ENCODE assay signal across 22 cellular contexts in the genomic region with DNA sequence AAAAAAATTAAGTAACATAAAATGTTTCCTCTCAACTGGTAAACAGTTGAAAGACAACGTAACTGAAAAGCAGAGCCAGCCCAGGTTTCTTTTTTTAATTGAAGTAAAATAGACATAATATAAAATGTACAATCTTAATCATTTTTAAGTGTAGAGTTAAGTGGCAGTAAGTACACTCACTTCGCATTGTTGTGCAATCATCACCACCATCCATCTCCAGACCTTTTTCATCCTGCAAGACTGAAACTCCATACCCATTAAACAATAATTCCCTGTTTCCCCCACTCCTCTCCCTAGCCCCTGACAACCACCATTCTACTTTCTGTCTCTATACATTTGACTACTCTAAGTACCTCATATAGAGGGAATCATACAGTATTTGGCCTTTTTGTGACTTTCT.
"Had no signal": no experiment of that assay in that cellular context is flagged by ENCODE, and none has a peak within 500 bp of the region (broad histone marks: within the 10 kb centered on the region; RNA-seq: fewer than 3 reads in every experiment).

No MANE protein-coding gene starts in this region.

- DNase-seq: kidney glomerular epithelial cell; left cardiac atrium; naive B cell; natural killer cell; nephron progenitor cell; ovary; stimulated activated CD4-positive, alpha-beta T cell treated with anti-CD3 and anti-CD28 coated beads, Interleukin-12 subunit alpha, Interleukin-12 subunit beta, amount 100 ng/mL, for 4 hours; stimulated activated CD4-positive, alpha-beta T cell treated with anti-CD3 and anti-CD28 coated beads, Interleukin-15, amount 100 ng/mL, for 24 hours; stimulated activated CD4-positive, alpha-beta T cell treated with anti-CD3 and anti-CD28 coated beads, Interleukin-2, amount 100 ng/mL, for 24 hours; stimulated activated CD4-positive, alpha-beta T cell treated with anti-CD3 and anti-CD28 coated beads, Interleukin-4, amount 100 ng/mL, for 1 hour; stimulated activated naive B cell treated with anti-CD40 and anti-IgM and Interleukin-4, amounts not matched to agents 10 μg/mL and 1 μg/mL and 100 μg/mL, for 72 hours; stimulated activated naive CD8-positive, alpha-beta T cell treated with anti-CD3 and anti-CD28 coated beads, Interleukin-15, Interleukin-2, amounts not matched to agents 100 U/mL and 50 U/mL, for 24 hours; stomach; testis; thyroid gland; trophoblast cell; upper lobe of right lung had no signal

- ATAC-seq: left cardiac atrium; left lobe of liver; natural killer cell; sciatic nerve; stimulated activated naive B cell treated with anti-CD40 and anti-IgM and Interleukin-4, amounts not matched to agents 10 μg/mL and 1 μg/mL and 100 μg/mL, for 72 hours; stimulated activated naive CD8-positive, alpha-beta T cell treated with anti-CD3 and anti-CD28 coated beads, Interleukin-15, Interleukin-2, amounts not matched to agents 100 U/mL and 50 U/mL, for 24 hours; upper lobe of right lung had no signal

- H3K9me3 ChIP-seq: ovary, right atrium auricular region, testis, thyroid gland, upper lobe of right lung had no signal

- H3K27me3 ChIP-seq: ovary, right atrium auricular region, stomach, testis, thyroid gland, upper lobe of right lung had no signal

- H3K27ac ChIP-seq: ovary, right atrium auricular region, skin epidermis, stomach, testis, thyroid gland, upper lobe of right lung had no signal

- H3K36me3 ChIP-seq: ovary, right atrium auricular region, stomach, thyroid gland, upper lobe of right lung had no signal

- H3K4me1 ChIP-seq: right atrium auricular region, stomach, testis, thyroid gland, upper lobe of right lung had no signal

- H3K4me3 ChIP-seq: lung, ovary, right atrium auricular region, skin epidermis, stomach, testis, thyroid gland, upper lobe of right lung had no signal
